25 cellular contexts compared by ENCODE assay signal in the genomic region with DNA sequence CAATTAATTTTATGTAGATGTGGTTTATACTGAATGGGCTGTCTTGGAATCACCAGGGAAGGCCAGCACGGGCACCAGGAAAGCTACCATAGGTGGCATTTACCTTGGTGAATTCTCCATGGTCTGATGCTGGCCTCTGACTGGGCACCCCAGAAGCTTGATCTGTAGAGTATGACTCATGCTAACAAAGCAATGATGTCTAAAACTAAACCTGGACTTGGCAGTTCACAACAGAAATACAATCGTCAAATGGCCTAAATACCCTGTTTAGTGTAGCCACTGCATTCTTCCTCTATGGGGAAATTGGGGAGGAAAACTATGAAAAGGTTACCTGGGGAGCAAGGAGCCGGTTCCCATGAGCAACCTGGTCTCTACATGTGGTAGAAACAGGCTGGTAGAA.
DNase-seq lines count a peak whose midpoint lies in the region; ATAC-seq and TF ChIP-seq lines count a peak whose summit lies in the region.
"Had no signal": no experiment of that assay in that cellular context is flagged by ENCODE, and none has a peak within 500 bp of the region (broad histone marks: within the 10 kb centered on the region; RNA-seq: fewer than 3 reads in every experiment).

No MANE protein-coding gene starts in this region.

- H2AFZ ChIP-seq in mammary epithelial cell (ENCODE audit: low read depth, low read length) (no peak overlapping the region), PC-9 (no peak overlapping the region)
- H2AFZ ChIP-seq: GM23338 had no signal

- H3K9me3 ChIP-seq in mammary epithelial cell (replicated peaks; ENCODE audit: insufficient read depth, low read length) = no peaks in the 10 kb centered on the region
- H3K9me3 ChIP-seq in esophagus muscularis mucosa = no peaks in the 10 kb centered on the region
- H3K9me3 ChIP-seq in PC-9 (ENCODE audit: insufficient read depth, low read depth) = no peaks in the 10 kb centered on the region
- H3K9me3 ChIP-seq: BLaER1, SJSA1 had no signal

- H3K9me3 Mint-ChIP-seq in MCF 10A (ENCODE audit: unreplicated experiment) = no peaks in the 10 kb centered on the region
- H3K9me3 Mint-ChIP-seq: CD4-positive, CD25-positive, alpha-beta regulatory T cell; GM23338 had no signal

- intact Hi-C loops in MCF 10A (cut with micrococcal nuclease) = no loop called here
- intact Hi-C loops in mammary epithelial cell (cut with micrococcal nuclease) = no loop called here
- intact Hi-C loops in esophagus muscularis mucosa (cut with DNase I) = no loop called here
- intact Hi-C loops in dorsolateral prefrontal cortex (cut with DNase I) = no loop called here
- intact Hi-C loops in PC-9 (cut with micrococcal nuclease; ENCODE audit: unreplicated experiment) = loop anchor here (10.0 kb wide), 1 partner anchor 293 kb away; a partner anchor contains a TSS

- CTCF ChIA-PET in MCF 10A (lab: Yijun Ruan, JAX) = interaction anchor here (0.6 kb wide), 2 partner anchors 8 to 189 kb away, joined by 3 read pairs; no protein-coding TSS in a partner anchor
- CTCF ChIA-PET in mammary epithelial cell (lab: Charles Lee; ENCODE audit: low non-redundant PET) = no interaction called here
- CTCF ChIA-PET in PC-9 (lab: Charles Lee) = no interaction called here

- H3K4me3 Mint-ChIP-seq in MCF 10A (ENCODE audit: unreplicated experiment) = no peak overlapping the region
- H3K4me3 Mint-ChIP-seq: CD4-positive, CD25-positive, alpha-beta regulatory T cell; GM23338 had no signal

- in situ Hi-C loops in mammary epithelial cell (cut with MboI; ENCODE audit: low sequenced_read_pairs in 2 of 2) = no loop called here

- BruUV-seq in MCF 10A (replicated peaks; lab: Mats Ljungman, UMichigan) (no TSS peak), mammary epithelial cell (replicated peaks; lab: Mats Ljungman, UMichigan) (no TSS peak), PC-9 (replicated peaks; lab: Mats Ljungman, UMichigan) (no TSS peak)

- no peaks in the 10 kb centered on the region for H3K4me1 ChIP-seq in mammary epithelial cell (ENCODE audit: insufficient read depth, low read length)
- no peaks in the 10 kb centered on the region for H3K4me1 ChIP-seq in esophagus muscularis mucosa
- no peaks in the 10 kb centered on the region for H3K4me1 ChIP-seq in PC-9 (replicated peaks; ENCODE audit: insufficient read depth)
- H3K4me1 ChIP-seq: BLaER1, SJSA1 had no signal

- H4K20me1 ChIP-seq in mammary epithelial cell (ENCODE audit: insufficient read depth, low read length) (no peaks in the 10 kb centered on the region), PC-9 (ENCODE audit: insufficient read depth) (no peaks in the 10 kb centered on the region)
- H4K20me1 ChIP-seq: BLaER1 had no signal

- H3K4me3 ChIP-seq in mammary epithelial cell (replicated peaks in 1 of 3; ENCODE audit: insufficient read depth in 1 of 3, low read depth in 2 of 3, low read length in 3 of 3) = no peak overlapping the region
- no peak overlapping the region for H3K4me3 ChIP-seq in esophagus muscularis mucosa
- H3K4me3 ChIP-seq in dorsolateral prefrontal cortex = no peak overlapping the region
- H3K4me3 ChIP-seq in PC-9 = no peak overlapping the region
- H3K4me3 ChIP-seq: BLaER1, GM12878, GM23338, SJSA1 had no signal

- no peak overlapping the region for H3K27ac Mint-ChIP-seq in MCF 10A (ENCODE audit: low read depth, unreplicated experiment)
- H3K27ac Mint-ChIP-seq: CD4-positive, CD25-positive, alpha-beta regulatory T cell; GM23338 had no signal

- POLR2A ChIA-PET in MCF 10A (lab: Yijun Ruan, JAX) (no interaction called here), PC-9 (lab: Charles Lee; ENCODE audit: unreplicated experiment) (no interaction called here)

- no peaks in the 10 kb centered on the region for H3K9me2 ChIP-seq in PC-9 (ENCODE audit: insufficient read depth)

- no peaks in the 10 kb centered on the region for H3K27me3 Mint-ChIP-seq in MCF 10A (ENCODE audit: insufficient read depth, unreplicated experiment)

- TF ChIP-seq CTCF in MCF 10A (IDR thresholded peaks at IDR 0.05; ENCODE audit: unreplicated experiment) (no peak), mammary epithelial cell (conservative IDR thresholded peaks at IDR 0.05 in 1 of 2, IDR thresholded peaks at IDR 0.05 in 1 of 2; ENCODE audit: extremely low read depth in 1 of 2, insufficient read depth in 1 of 2, low read depth in 1 of 2, low read length in 2 of 2) (no peak), esophagus muscularis mucosa (IDR thresholded peaks at IDR 0.05) (no peak), dorsolateral prefrontal cortex (IDR thresholded peaks at IDR 0.05 in 54 of 56, conservative IDR thresholded peaks at IDR 0.05 in 2 of 56; ENCODE audit: low read depth in 1 of 56, partially characterized antibody in 56 of 56) (no peak), PC-9 (conservative IDR thresholded peaks at IDR 0.05) (no peak)

- H3K4me1 Mint-ChIP-seq in MCF 10A (ENCODE audit: insufficient read depth, unreplicated experiment) = no peaks in the 10 kb centered on the region
- H3K4me1 Mint-ChIP-seq: CD4-positive, CD25-positive, alpha-beta regulatory T cell had no signal

- no peaks in the 10 kb centered on the region for H3K79me2 ChIP-seq in mammary epithelial cell (ENCODE audit: insufficient read depth, low read length)
- no peaks in the 10 kb centered on the region for H3K79me2 ChIP-seq in PC-9 (ENCODE audit: low read depth)

- no peak for TF ChIP-seq EP300 in esophagus muscularis mucosa (IDR thresholded peaks at IDR 0.05)

- H3K27me3 ChIP-seq in mammary epithelial cell (ENCODE audit: insufficient read depth, low read length) = no peaks in the 10 kb centered on the region
- peaks cover 0 to 10% (median 0%) of the 10 kb centered on the region in 4 donors for H3K27me3 ChIP-seq in esophagus muscularis mucosa
- no peaks in the 10 kb centered on the region for H3K27me3 ChIP-seq in dorsolateral prefrontal cortex
- H3K27me3 ChIP-seq in PC-9 (ENCODE audit: insufficient read depth, low read depth) = no peaks in the 10 kb centered on the region
- H3K27me3 ChIP-seq: BLaER1, SJSA1 had no signal

- H3F3A ChIP-seq in PC-9 (ENCODE audit: insufficient read depth, low read depth) = no peaks in the 10 kb centered on the region; the same call in 1 of the 2 replicates

- no peaks in the 10 kb centered on the region for H3K36me3 Mint-ChIP-seq in MCF 10A (ENCODE audit: insufficient read depth, unreplicated experiment)
- H3K36me3 Mint-ChIP-seq: CD4-positive, CD25-positive, alpha-beta regulatory T cell had no signal

- WGBS in mammary epithelial cell (ENCODE audit: low coverage, missing lambda C conversion rate) = 66% methylated on average over 3 of the region's 3 CpGs
- WGBS in esophagus muscularis mucosa = 86% methylated on average over 3 of the region's 3 CpGs

- no peak for ATAC-seq in GM21447 (IDR thresholded peaks at IDR 0.05; ENCODE audit: unreplicated experiment)
- ATAC-seq: GM12878, GM23338, HCT116 had no signal

- peak; percentile 11 for DNase-seq in MCF 10A (ENCODE audit: unreplicated experiment)
- DNase-seq in mammary epithelial cell = no peak
- DNase-seq in astrocyte of the hippocampus (ENCODE audit: low read depth, low spot score) = peak; percentile 12
- DNase-seq in esophagus muscularis mucosa (ENCODE audit: extremely low spot score) = peak; percentile 60
- no peak for DNase-seq in dorsolateral prefrontal cortex
- no peak for DNase-seq in PC-9
- no peak for DNase-seq in retina
- DNase-seq: 8988T; CD4-positive, CD25-positive, alpha-beta regulatory T cell; GDM1; MV-4-11; NCI-H1105; NCI-H1436 treated with DMSO at 0.1 percent for 48 hours; NCI-H187 treated with DMSO at 0.1 percent for 48 hours; NCI-H524; NCI-H774; Right ventricle myocardium superior; RPMI8226 had no signal

- dilution Hi-C loops in mammary epithelial cell (cut with HindIII; ENCODE audit: low sequenced_read_pairs) = no loop called here

- H3K36me3 ChIP-seq in mammary epithelial cell (ENCODE audit: insufficient read depth, low read length) = no peaks in the 10 kb centered on the region
- H3K36me3 ChIP-seq in esophagus muscularis mucosa = no peaks in the 10 kb centered on the region
- H3K36me3 ChIP-seq in PC-9 (ENCODE audit: low read depth) = no peaks in the 10 kb centered on the region
- H3K36me3 ChIP-seq: BLaER1, SJSA1 had no signal

- TF ChIP-seq POLR2A in esophagus muscularis mucosa (IDR thresholded peaks at IDR 0.05; ENCODE audit: low read depth) = no peak

- no peak overlapping the region for H3K9ac ChIP-seq in mammary epithelial cell (ENCODE audit: insufficient read depth, low read length)
- H3K9ac ChIP-seq: BLaER1 had no signal

- no peak overlapping the region for H3K4me2 ChIP-seq in mammary epithelial cell (ENCODE audit: insufficient read depth, low read depth, low read length)
- H3K4me2 ChIP-seq in PC-9 = no peak overlapping the region
- H3K4me2 ChIP-seq: BLaER1, GM23338 had no signal

- H3K27ac ChIP-seq in mammary epithelial cell (ENCODE audit: insufficient read depth, low read depth, low read length) (no peak overlapping the region), esophagus muscularis mucosa (replicated peaks in 1 of 4) (no peak overlapping the region), dorsolateral prefrontal cortex (no peak overlapping the region), PC-9 (no peak overlapping the region)
- H3K27ac ChIP-seq: BLaER1, HL-60, SJSA1 had no signal

Comparison
In these comparisons a context has a peak if more than half of its experiments do, and no peak if none do; other contexts are left out.
1. DNase-seq: peak in MCF 10A (single experiment), astrocyte of the hippocampus (single experiment) and esophagus muscularis mucosa (single experiment); none in mammary epithelial cell (single experiment), dorsolateral prefrontal cortex (0 of 10), PC-9 (0 of 2) and retina (single experiment).